Comparison of ENCODE assay signal across 23 cellular contexts in the genomic region with DNA sequence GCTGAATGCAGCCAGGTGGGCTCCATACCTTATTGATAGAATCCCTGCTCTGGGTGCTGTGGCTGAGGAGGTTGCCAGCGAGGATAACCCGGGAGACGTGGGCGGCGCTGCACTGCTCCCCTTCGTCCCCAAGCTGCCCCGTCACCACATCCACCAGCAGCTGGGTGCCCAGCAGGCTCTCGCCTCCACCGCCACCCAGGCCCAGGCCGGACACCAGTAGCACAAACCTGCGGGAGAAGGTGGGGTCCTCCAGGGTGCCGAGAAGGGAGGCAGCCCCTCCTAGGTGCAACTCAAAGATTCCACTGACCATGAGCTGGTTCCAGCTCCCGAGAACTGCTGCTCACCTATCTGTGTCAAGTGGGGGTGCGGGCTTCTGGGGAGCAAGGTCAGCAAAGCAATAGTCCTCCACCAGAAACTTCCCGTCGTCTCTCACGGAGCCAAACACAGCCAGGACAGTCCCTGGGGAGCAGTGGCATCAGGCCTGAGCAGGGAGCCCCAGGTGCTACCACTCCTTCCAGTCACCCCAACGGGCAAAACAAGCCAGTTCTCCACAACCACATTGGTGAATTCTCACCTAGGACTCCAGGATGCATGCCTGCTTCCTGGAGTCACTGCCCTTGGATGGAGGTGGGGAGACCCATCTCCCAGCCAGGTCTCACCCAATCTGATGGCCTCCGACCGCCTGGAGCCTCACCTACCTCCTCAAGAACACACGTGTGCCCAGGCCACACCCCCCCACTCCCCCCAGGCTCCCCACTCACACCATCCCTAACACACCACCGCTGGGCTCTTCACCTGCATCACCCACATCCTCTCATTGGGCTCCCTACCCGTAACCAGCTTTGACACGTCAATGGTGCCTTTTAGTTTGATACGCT. TPM values are rescaled to one million over a fixed set of nuclear protein-coding genes. Genes with fewer than 3 reads are reported as not detected.
DNase-seq lines count a peak whose midpoint lies in the region; ATAC-seq, FAIRE-seq and TF ChIP-seq lines count a peak whose summit lies in the region.
"Had no signal": no experiment of that assay in that cellular context is flagged by ENCODE, and none has a peak within 500 bp of the region (broad histone marks: within the 10 kb centered on the region; RNA-seq: fewer than 3 reads in every experiment).

No MANE protein-coding gene starts in this region.

- no peak for DNase-seq in activated T-cell treated with anti-CD3 and anti-CD28 coated beads, Interleukin-2, amount 50 U/mL, for 24 hours
- no peak for DNase-seq in activated T-cell treated with anti-CD3 and anti-CD28 coated beads, Interleukin-2, amount 50 U/mL, for 72 hours
- peak; percentile 65 for DNase-seq in Jurkat, Clone E6-1 (ENCODE audit: low read depth, low spot score)
- DNase-seq in K562 (ENCODE audit: extremely low read depth in 1 of 4, low spot score in 3 of 4): no peak
- DNase-seq in osteoblast (ENCODE audit: insufficient read length, low spot score, missing footprints): peak; percentile 73
- DNase-seq in left colon: no peak
- no peak for DNase-seq in globus pallidus (ENCODE audit: low spot score)
- DNase-seq: Calu3, DMS79 treated with DMSO at 0.1 percent for 48 hours, H9, NCI-H1048, NCI-H1417, NCI-H1694, NCI-H2029 treated with DMSO at 0.1 percent for 48 hours, NCI-H446 treated with DMSO at 0.1 percent for 48 hours, NCI-H526 treated with DMSO at 0.1 percent for 48 hours, PC-9, SHP77 treated with DMSO at 0.1 percent for 48 hours had no signal

- H3K4me2 ChIP-seq in K562 (ENCODE audit: insufficient read depth, low read length) (no peak overlapping the region), osteoblast (ENCODE audit: insufficient read depth, low read length) (no peak overlapping the region)
- H3K4me2 ChIP-seq: GM23338, KMS-11, PC-9 had no signal

- intact Hi-C loops in K562 (cut with micrococcal nuclease): no loop called here
- intact Hi-C loops in left colon (cut with DNase I, micrococcal nuclease): no loop called here

- 0 out of 4 replicates have a peak overlapping the region, but pooled peaks of 1 of the 2 experiments have one; percentile 38 for H3K9ac ChIP-seq in K562 (ENCODE audit: insufficient read depth in 1 of 2, low read depth in 2 of 2, low read length in 2 of 2)
- H3K9ac ChIP-seq: KMS-11 had no signal

- CTCF ChIA-PET in K562 (lab: Yijun Ruan, JAX; ENCODE audit: low intra/inter-chr PET ratio): no interaction called here

- TF ChIP-seq RAD21 in K562 (CRISPR knock-in tag; conservative IDR thresholded peaks at IDR 0.05 in 1 of 2, IDR thresholded peaks at IDR 0.05 in 1 of 2): no peak

- TF ChIP-seq CTCF in K562 (IDR thresholded peaks at IDR 0.05 in 2 of 3, conservative IDR thresholded peaks at IDR 0.05 in 1 of 3; ENCODE audit: insufficient read depth in 2 of 3, low read depth in 1 of 3, low read length in 3 of 3) (no peak), osteoblast (IDR thresholded peaks at IDR 0.05; ENCODE audit: extremely low read depth, low read depth, low read length) (no peak)

- TF ChIP-seq EP300 in K562 (IDR thresholded peaks at IDR 0.05; ENCODE audit: low read length): no peak

- H3K79me2 ChIP-seq in K562 (ENCODE audit: control insufficient read depth, insufficient read depth, low read length) (peaks cover 30% of the 10 kb centered on the region), osteoblast (ENCODE audit: insufficient read depth, low read length) (peaks cover 32% of the 10 kb centered on the region)

- peaks cover 13% of the 10 kb centered on the region for H3K9me1 ChIP-seq in K562 (ENCODE audit: control insufficient read depth, insufficient read depth, low read length)

- no peak overlapping the region for H2AFZ ChIP-seq in K562 (ENCODE audit: low read depth, low read length)
- no peak overlapping the region for H2AFZ ChIP-seq in osteoblast (ENCODE audit: low read length)
- H2AFZ ChIP-seq: GM23338, PC-9 had no signal

- POLR2A ChIA-PET in K562 (lab: Yijun Ruan, JAX): interaction anchor here (0.6 to 2.9 kb wide), 5 partner anchors 11 to 877 kb away, joined by 3 to 16 read pairs (median 3); no protein-coding TSS in a partner anchor

- H3K27me3 ChIP-seq in K562 (ENCODE audit: control insufficient read depth in 2 of 2, insufficient read depth in 2 of 2, low read length in 2 of 2) (peaks cover 0 to under 1% of the 10 kb centered on the region in 2 experiments; a peak in 1 of 5 replicates), osteoblast (ENCODE audit: insufficient read depth, low read length) (no peaks in the 10 kb centered on the region)

- H3K9me3 ChIP-seq in K562 (replicated peaks; ENCODE audit: control insufficient read depth, insufficient read depth, low read depth, low read length) (no peaks in the 10 kb centered on the region), osteoblast (ENCODE audit: low read depth, low read length) (no peaks in the 10 kb centered on the region)

- TF ChIP-seq POLR2A in K562 (conservative IDR thresholded peaks at IDR 0.05): no peak

- no TSS peak for BruUV-seq in K562 (replicated peaks; lab: Mats Ljungman, UMichigan)

- no peak for FAIRE-seq in K562 (lab: Jason Lieb, UNC)

- peak overlapping the region; percentile 29 for H3K27ac Mint-ChIP-seq in activated T-cell treated with anti-CD3 and anti-CD28 coated beads, Interleukin-2, amount 50 U/mL, for 24 hours
- no peak overlapping the region for H3K27ac Mint-ChIP-seq in activated T-cell treated with anti-CD3 and anti-CD28 coated beads, Interleukin-2, amount 50 U/mL, for 72 hours
- H3K27ac Mint-ChIP-seq: GM23338, H9 had no signal

- no peak overlapping the region for H3K27ac ChIP-seq in K562 (ENCODE audit: extremely low read depth, low read depth, low read length)
- no peak overlapping the region for H3K27ac ChIP-seq in osteoblast (ENCODE audit: low read depth, low read length)
- H3K27ac ChIP-seq: KMS-11, PC-9 had no signal

- H3K27me3 Mint-ChIP-seq in activated T-cell treated with anti-CD3 and anti-CD28 coated beads, Interleukin-2, amount 50 U/mL, for 24 hours: no peaks in the 10 kb centered on the region
- no peaks in the 10 kb centered on the region for H3K27me3 Mint-ChIP-seq in activated T-cell treated with anti-CD3 and anti-CD28 coated beads, Interleukin-2, amount 50 U/mL, for 72 hours (ENCODE audit: low read depth)

- no peaks in the 10 kb centered on the region for H3K9me3 Mint-ChIP-seq in activated T-cell treated with anti-CD3 and anti-CD28 coated beads, Interleukin-2, amount 50 U/mL, for 24 hours
- H3K9me3 Mint-ChIP-seq in activated T-cell treated with anti-CD3 and anti-CD28 coated beads, Interleukin-2, amount 50 U/mL, for 72 hours: no peaks in the 10 kb centered on the region
- H3K9me3 Mint-ChIP-seq: GM23338, H9 had no signal

- H3K4me3 ChIP-seq in Jurkat, Clone E6-1 (ENCODE audit: low read length): no peak overlapping the region
- no peak overlapping the region for H3K4me3 ChIP-seq in K562
- H3K4me3 ChIP-seq in osteoblast (ENCODE audit: insufficient read depth, low read length): no peak overlapping the region
- H3K4me3 ChIP-seq: GM23338, PC-9 had no signal

- H3K4me1 ChIP-seq in K562 (replicated peaks in 1 of 2; ENCODE audit: control insufficient read depth in 2 of 2, insufficient read depth in 2 of 2, low read length in 2 of 2) (peaks cover 19 to 40% of the 10 kb centered on the region in 2 experiments), osteoblast (ENCODE audit: insufficient read depth, low read length) (peaks cover under 1% of the 10 kb centered on the region)

- 89% methylated on average over 23 of the region's 25 CpGs for WGBS in K562 (ENCODE audit: insufficient coverage, low coverage, missing lambda C conversion rate)

- no peak for ATAC-seq in activated T-cell treated with anti-CD3 and anti-CD28 coated beads, Interleukin-2, amount 50 U/mL, for 72 hours (replicated peaks in 1 of 2)
- ATAC-seq in K562 (no peak), HG03354 (IDR thresholded peaks at IDR 0.05; ENCODE audit: poor library complexity, severe bottlenecking, unreplicated experiment) (no peak), left colon (no peak)
- ATAC-seq: GM23338 had no signal

- H3K36me3 ChIP-seq in K562 (ENCODE audit: control insufficient read depth, insufficient read depth, low read length) (peaks cover 77% of the 10 kb centered on the region), osteoblast (ENCODE audit: insufficient read depth, low read length) (peaks cover 54% of the 10 kb centered on the region)

- in situ Hi-C loops in K562 (cut with MboI): no loop called here

- H3K36me3 Mint-ChIP-seq in activated T-cell treated with anti-CD3 and anti-CD28 coated beads, Interleukin-2, amount 50 U/mL, for 24 hours (ENCODE audit: low read depth): peaks cover 98% of the 10 kb centered on the region
- peaks cover 2 to 14% of the 10 kb centered on the region in 2 donors for H3K36me3 Mint-ChIP-seq in activated T-cell treated with anti-CD3 and anti-CD28 coated beads, Interleukin-2, amount 50 U/mL, for 72 hours (ENCODE audit: insufficient read depth in 2 of 2)

- H3K4me3 Mint-ChIP-seq in activated T-cell treated with anti-CD3 and anti-CD28 coated beads, Interleukin-2, amount 50 U/mL, for 24 hours: no peak overlapping the region
- no peak overlapping the region for H3K4me3 Mint-ChIP-seq in activated T-cell treated with anti-CD3 and anti-CD28 coated beads, Interleukin-2, amount 50 U/mL, for 72 hours
- H3K4me3 Mint-ChIP-seq: GM23338, H9 had no signal

- H4K20me1 ChIP-seq in K562 (replicated peaks; ENCODE audit: control insufficient read depth, insufficient read depth, low read length) (peaks cover 31% of the 10 kb centered on the region), osteoblast (ENCODE audit: insufficient read depth, low read length) (peaks cover 11% of the 10 kb centered on the region)

- peaks cover 35% of the 10 kb centered on the region for H3K4me1 Mint-ChIP-seq in activated T-cell treated with anti-CD3 and anti-CD28 coated beads, Interleukin-2, amount 50 U/mL, for 24 hours (ENCODE audit: low read depth)
- H3K4me1 Mint-ChIP-seq in activated T-cell treated with anti-CD3 and anti-CD28 coated beads, Interleukin-2, amount 50 U/mL, for 72 hours (ENCODE audit: low read depth): peaks cover 25% of the 10 kb centered on the region

RNA-seq across cellular contexts. Expression of gene POLD2, which starts 6.3 kb away (rescaled TPM):
- 100 to 1,000 TPM; 101 to 138 TPM for total RNA-seq in activated T-cell treated with anti-CD3 and anti-CD28 coated beads, Interleukin-2, amount 50 U/mL, for 72 hours
- polyA plus RNA-seq in Jurkat, Clone E6-1 (2012; ENCODE audit: insufficient read depth, insufficient read length): 300 TPM
- total RNA-seq in K562 (2011; cell fraction: chromatin; rRNA removed; ENCODE audit: low replicate concordance): 221 and 485 TPM in 2 replicates
- 288 and 305 TPM in 2 replicates for total RNA-seq in K562 (2011; cell fraction: nucleolus; rRNA removed)
- total RNA-seq in K562 (2011; cell fraction: nucleoplasm; rRNA removed): 283 and 288 TPM in 2 replicates
- total RNA-seq in K562 (2014; rRNA removed) (225 and 257 TPM in 2 replicates), K562 (2014; rRNA removed; fragmentation: Illumina TruSeq; extraction: Trizol) (84.6 and 112 TPM in 2 replicates), K562 (2015; rRNA removed; fragmentation: Illumina TruSeq; extraction: Trizol) (148 and 153 TPM in 2 replicates), K562 (2021) (259 and 267 TPM in 2 replicates), osteoblast (69.2 and 80.3 TPM in 2 replicates), left colon (10 to 100 TPM; 40.5 to 57.0 TPM)
- polyA plus RNA-seq in K562 (2011; rRNA removed) (255 and 293 TPM in 2 replicates), K562 (2014; fragmentation: Illumina TruSeq; extraction: Trizol) (230 and 249 TPM in 2 replicates), K562 (2014; fragmentation: Nextera tagmentation; extraction: Ambion mirVana) (10 to 100 TPM; 29.7 to 82.9 TPM), K562 (2014; rRNA removed) (225 and 255 TPM in 2 replicates)
- polyA plus RNA-seq in K562 (2011; cell fraction: cytosol; rRNA removed): 344 and 561 TPM in 2 replicates
- 643 and 644 TPM in 2 replicates for polyA plus RNA-seq in K562 (2011; cell fraction: nucleus; rRNA removed)
- polyA plus RNA-seq in K562 (2012): 248 and 301 TPM in 2 replicates
- polyA minus RNA-seq in K562 (2011; rRNA and poly(A)+ RNA removed): 64.0 and 99.2 TPM in 2 replicates
- 89.3 and 91.7 TPM in 2 replicates for polyA minus RNA-seq in K562 (2011; cell fraction: cytosol; rRNA and poly(A)+ RNA removed)
- 95.6 and 131 TPM in 2 replicates for polyA minus RNA-seq in K562 (2011; cell fraction: nucleus; rRNA and poly(A)+ RNA removed)

RNA-seq across cellular contexts. Expression of gene AEBP1, which starts 12.9 kb away (rescaled TPM):
- 10 to 100 TPM; 18.1 to 18.4 TPM for total RNA-seq in activated T-cell treated with anti-CD3 and anti-CD28 coated beads, Interleukin-2, amount 50 U/mL, for 72 hours
- 63.2 TPM for polyA plus RNA-seq in Jurkat, Clone E6-1 (2012; ENCODE audit: insufficient read depth, insufficient read length)
- 1.3 and 8.8 TPM in 2 replicates for total RNA-seq in K562 (2011; cell fraction: chromatin; rRNA removed; ENCODE audit: low replicate concordance)
- total RNA-seq in K562 (2011; cell fraction: nucleolus; rRNA removed): 4.2 and 6.2 TPM in 2 replicates
- 3.3 and 4.3 TPM in 2 replicates for total RNA-seq in K562 (2011; cell fraction: nucleoplasm; rRNA removed)
- total RNA-seq in K562 (2014; rRNA removed): 0.53 TPM in 1 of 2 replicates, not detected in the other
- 0.15 TPM in 1 of 2 replicates, not detected in the other for total RNA-seq in K562 (2014; rRNA removed; fragmentation: Illumina TruSeq; extraction: Trizol)
- total RNA-seq in K562 (2015; rRNA removed; fragmentation: Illumina TruSeq; extraction: Trizol): 0.36 TPM in 1 of 2 replicates, not detected in the other
- 0.78 and 0.87 TPM in 2 replicates for total RNA-seq in K562 (2021)
- 0.43 and 1.1 TPM in 2 replicates for polyA plus RNA-seq in K562 (2011; rRNA removed)
- polyA plus RNA-seq in K562 (2011; cell fraction: cytosol; rRNA removed): 0.48 and 0.60 TPM in 2 replicates
- 5.3 and 8.2 TPM in 2 replicates for polyA plus RNA-seq in K562 (2011; cell fraction: nucleus; rRNA removed)
- 0.57 and 1.3 TPM in 2 replicates for polyA plus RNA-seq in K562 (2012)
- 0.30 and 0.69 TPM in 2 replicates for polyA plus RNA-seq in K562 (2014; fragmentation: Illumina TruSeq; extraction: Trizol)
- polyA plus RNA-seq in K562 (2014; fragmentation: Nextera tagmentation; extraction: Ambion mirVana): under 1 TPM in 1 of 2 experiments, not detected in 1; 0.04 TPM
- polyA plus RNA-seq in K562 (2014; rRNA removed): 0.03 TPM in 1 of 2 replicates, not detected in the other
- 0.39 and 0.46 TPM in 2 replicates for polyA minus RNA-seq in K562 (2011; rRNA and poly(A)+ RNA removed)
- 1.0 and 1.8 TPM in 2 replicates for polyA minus RNA-seq in K562 (2011; cell fraction: cytosol; rRNA and poly(A)+ RNA removed)
- 0.67 and 1.1 TPM in 2 replicates for polyA minus RNA-seq in K562 (2011; cell fraction: nucleus; rRNA and poly(A)+ RNA removed)
- 219 and 267 TPM in 2 replicates for total RNA-seq in osteoblast
- 10 to 100 TPM; 20.1 to 59.6 TPM for total RNA-seq in left colon
- total RNA-seq: A172, Calu3 had no signal

RNA-seq across cellular contexts. Expression of gene MYL7, which starts 24.1 kb away (rescaled TPM):
- not detected for total RNA-seq in activated T-cell treated with anti-CD3 and anti-CD28 coated beads, Interleukin-2, amount 50 U/mL, for 72 hours
- polyA plus RNA-seq in Jurkat, Clone E6-1 (2012; ENCODE audit: insufficient read depth, insufficient read length): not detected
- total RNA-seq in K562 (2011; cell fraction: chromatin; rRNA removed; ENCODE audit: low replicate concordance): not detected in 2 replicates
- total RNA-seq in K562 (2011; cell fraction: nucleolus; rRNA removed): not detected in 2 replicates
- not detected in 2 replicates for total RNA-seq in K562 (2011; cell fraction: nucleoplasm; rRNA removed)
- total RNA-seq in K562 (2014; rRNA removed): not detected in 2 replicates
- total RNA-seq in K562 (2014; rRNA removed; fragmentation: Illumina TruSeq; extraction: Trizol): not detected in 2 replicates
- total RNA-seq in K562 (2015; rRNA removed; fragmentation: Illumina TruSeq; extraction: Trizol): not detected in 2 replicates
- total RNA-seq in K562 (2021): not detected in 2 replicates
- not detected in 2 replicates for polyA plus RNA-seq in K562 (2011; rRNA removed)
- polyA plus RNA-seq in K562 (2011; cell fraction: cytosol; rRNA removed): 0.12 TPM in 1 of 2 replicates, not detected in the other
- polyA plus RNA-seq in K562 (2011; cell fraction: nucleus; rRNA removed): 0.27 TPM in 1 of 2 replicates, not detected in the other
- polyA plus RNA-seq in K562 (2012): not detected in 2 replicates
- not detected in 2 replicates for polyA plus RNA-seq in K562 (2014; fragmentation: Illumina TruSeq; extraction: Trizol)
- not detected for polyA plus RNA-seq in K562 (2014; fragmentation: Nextera tagmentation; extraction: Ambion mirVana)
- not detected in 2 replicates for polyA plus RNA-seq in K562 (2014; rRNA removed)
- polyA minus RNA-seq in K562 (2011; rRNA and poly(A)+ RNA removed): not detected in 2 replicates
- not detected in 2 replicates for polyA minus RNA-seq in K562 (2011; cell fraction: cytosol; rRNA and poly(A)+ RNA removed)
- not detected in 2 replicates for polyA minus RNA-seq in K562 (2011; cell fraction: nucleus; rRNA and poly(A)+ RNA removed)
- total RNA-seq in osteoblast: not detected in 2 replicates
- not detected for total RNA-seq in left colon
- total RNA-seq: A172, Calu3, GM23338, PC-9, RPMI7951 had no signal

RNA-seq across cellular contexts. Expression of gene POLM, which starts 34.7 kb away (rescaled TPM):
- 10 to 100 TPM; 40.2 to 46.0 TPM for total RNA-seq in activated T-cell treated with anti-CD3 and anti-CD28 coated beads, Interleukin-2, amount 50 U/mL, for 72 hours
- 34.9 TPM for polyA plus RNA-seq in Jurkat, Clone E6-1 (2012; ENCODE audit: insufficient read depth, insufficient read length)
- total RNA-seq in K562 (2011; cell fraction: chromatin; rRNA removed; ENCODE audit: low replicate concordance): 15.0 and 46.8 TPM in 2 replicates
- 28.4 and 32.0 TPM in 2 replicates for total RNA-seq in K562 (2011; cell fraction: nucleolus; rRNA removed)
- 22.1 and 23.5 TPM in 2 replicates for total RNA-seq in K562 (2011; cell fraction: nucleoplasm; rRNA removed)
- total RNA-seq in K562 (2014; rRNA removed): 4.1 and 6.5 TPM in 2 replicates
- 1.3 and 1.9 TPM in 2 replicates for total RNA-seq in K562 (2014; rRNA removed; fragmentation: Illumina TruSeq; extraction: Trizol)
- total RNA-seq in K562 (2015; rRNA removed; fragmentation: Illumina TruSeq; extraction: Trizol): 4.2 and 4.8 TPM in 2 replicates
- total RNA-seq in K562 (2021): 8.6 and 9.9 TPM in 2 replicates
- polyA plus RNA-seq in K562 (2011; rRNA removed): 4.1 and 5.7 TPM in 2 replicates
- polyA plus RNA-seq in K562 (2011; cell fraction: cytosol; rRNA removed): 4.9 and 8.0 TPM in 2 replicates
- polyA plus RNA-seq in K562 (2011; cell fraction: nucleus; rRNA removed): 22.0 and 33.1 TPM in 2 replicates
- polyA plus RNA-seq in K562 (2012): 4.7 and 10.9 TPM in 2 replicates
- polyA plus RNA-seq in K562 (2014; fragmentation: Illumina TruSeq; extraction: Trizol): 3.6 and 4.1 TPM in 2 replicates
- polyA plus RNA-seq in K562 (2014; fragmentation: Nextera tagmentation; extraction: Ambion mirVana): under 1 TPM; 0.51 to 0.70 TPM
- polyA plus RNA-seq in K562 (2014; rRNA removed): 5.2 and 5.9 TPM in 2 replicates
- polyA minus RNA-seq in K562 (2011; rRNA and poly(A)+ RNA removed): 4.8 and 6.4 TPM in 2 replicates
- polyA minus RNA-seq in K562 (2011; cell fraction: cytosol; rRNA and poly(A)+ RNA removed): 5.9 and 23.5 TPM in 2 replicates
- polyA minus RNA-seq in K562 (2011; cell fraction: nucleus; rRNA and poly(A)+ RNA removed): 16.4 and 23.2 TPM in 2 replicates
- total RNA-seq in osteoblast: 35.9 and 40.9 TPM in 2 replicates
- 10 to 100 TPM; 20.7 to 22.8 TPM for total RNA-seq in left colon

RNA-seq across cellular contexts. Expression of gene PGAM2, which starts 51.7 kb away (rescaled TPM):
- 1 to 10 TPM; 1.2 to 1.7 TPM for total RNA-seq in activated T-cell treated with anti-CD3 and anti-CD28 coated beads, Interleukin-2, amount 50 U/mL, for 72 hours
- not detected for polyA plus RNA-seq in Jurkat, Clone E6-1 (2012; ENCODE audit: insufficient read depth, insufficient read length)
- not detected in 2 replicates for total RNA-seq in K562 (2011; cell fraction: chromatin; rRNA removed; ENCODE audit: low replicate concordance)
- 0.50 and 0.53 TPM in 2 replicates for total RNA-seq in K562 (2011; cell fraction: nucleolus; rRNA removed)
- not detected in 2 replicates for total RNA-seq in K562 (2011; cell fraction: nucleoplasm; rRNA removed)
- total RNA-seq in K562 (2014; rRNA removed) (not detected in 2 replicates), K562 (2014; rRNA removed; fragmentation: Illumina TruSeq; extraction: Trizol) (not detected in 2 replicates), K562 (2015; rRNA removed; fragmentation: Illumina TruSeq; extraction: Trizol) (not detected in 2 replicates), K562 (2021) (not detected in 2 replicates), osteoblast (0.29 and 0.36 TPM in 2 replicates), left colon (under 1 TPM; 0.58 to 0.64 TPM)
- polyA plus RNA-seq in K562 (2011; rRNA removed) (not detected in 2 replicates), K562 (2014; fragmentation: Illumina TruSeq; extraction: Trizol) (not detected in 2 replicates), K562 (2014; fragmentation: Nextera tagmentation; extraction: Ambion mirVana) (not detected), K562 (2014; rRNA removed) (not detected in 2 replicates)
- polyA plus RNA-seq in K562 (2011; cell fraction: cytosol; rRNA removed): 0.12 TPM in 1 of 2 replicates, not detected in the other
- polyA plus RNA-seq in K562 (2011; cell fraction: nucleus; rRNA removed): 0.14 TPM in 1 of 2 replicates, not detected in the other
- polyA plus RNA-seq in K562 (2012): not detected in 2 replicates
- not detected in 2 replicates for polyA minus RNA-seq in K562 (2011; rRNA and poly(A)+ RNA removed)
- polyA minus RNA-seq in K562 (2011; cell fraction: cytosol; rRNA and poly(A)+ RNA removed): not detected in 2 replicates
- not detected in 2 replicates for polyA minus RNA-seq in K562 (2011; cell fraction: nucleus; rRNA and poly(A)+ RNA removed)
- total RNA-seq: A172 had no signal

Comparison
In these comparisons a context has a peak if more than half of its experiments do, and no peak if none do; other contexts are left out.
1. DNase-seq: peak in Jurkat, Clone E6-1 (single experiment) and osteoblast (single experiment); none in activated T-cell treated with anti-CD3 and anti-CD28 coated beads, Interleukin-2, amount 50 U/mL, for 24 hours (single experiment), activated T-cell treated with anti-CD3 and anti-CD28 coated beads, Interleukin-2, amount 50 U/mL, for 72 hours (0 of 2), K562 (0 of 4), left colon (0 of 2) and globus pallidus (single experiment).